ENCODE assay signal across 1 cellular context in genomic region chr16:12971216-12971615, GRCh38.
TF ChIP-seq lines count a peak whose summit lies in the region.

No MANE protein-coding gene starts in this region.

TF ChIP-seq in SK-N-SH treated with all-trans-retinoic acid at 6 μM for 48 hours, 23 proteins besides CTCF, POLR2A, EP300 and RAD21 (continued from another document):
- no peak for TF ChIP-seq TSHZ2 (CRISPR knock-in tag; IDR thresholded peaks at IDR 0.05)
- no peak for TF ChIP-seq OSR1 (CRISPR knock-in tag; IDR thresholded peaks at IDR 0.05)
